ENCODE assay signal across 14 cellular contexts in genomic region chr9:26210338-26210851, GRCh38.
A peak's percentile ranks its signal among the peaks of the same experiment; 100 is the strongest.
DNase-seq lines count a peak whose midpoint lies in the region; ATAC-seq and TF ChIP-seq lines count a peak whose summit lies in the region.
"Had no signal": no experiment of that assay in that cellular context is flagged by ENCODE, and none has a peak within 500 bp of the region (broad histone marks: within the 10 kb centered on the region; RNA-seq: fewer than 3 reads in every experiment).

No MANE protein-coding gene starts in this region.

- no peaks in the 10 kb centered on the region for H3K36me3 Mint-ChIP-seq in endothelial cell (ENCODE audit: low read depth, unreplicated experiment)
- H3K36me3 Mint-ChIP-seq: IgD-negative memory B cell had no signal

- no peaks in the 10 kb centered on the region for H3K9me3 Mint-ChIP-seq in endothelial cell (ENCODE audit: unreplicated experiment)

- H3K4me3 Mint-ChIP-seq in endothelial cell (ENCODE audit: unreplicated experiment), result no peak overlapping the region
- H3K4me3 Mint-ChIP-seq: activated T-cell treated with anti-CD3 and anti-CD28 coated beads, Interleukin-2, amount 50 U/mL, for 72 hours; IgD-negative memory B cell had no signal

- H3K27ac ChIP-seq in caudate nucleus (ENCODE audit: low read depth, low read length), result peak overlapping the region; percentile 48
- H3K27ac ChIP-seq: BLaER1 treated with 17β-estradiol and CSF1 and Interleukin-3, amounts not matched to agents 10 nM and 100 nM; pancreas; testis; VCaP had no signal

- H3K27ac Mint-ChIP-seq in endothelial cell (ENCODE audit: unreplicated experiment), result no peak overlapping the region
- H3K27ac Mint-ChIP-seq: activated T-cell treated with anti-CD3 and anti-CD28 coated beads, Interleukin-2, amount 50 U/mL, for 72 hours; IgD-negative memory B cell had no signal

- no peaks in the 10 kb centered on the region for H3K4me1 Mint-ChIP-seq in endothelial cell (ENCODE audit: unreplicated experiment)

- no peak for ATAC-seq in GM18870 (IDR thresholded peaks at IDR 0.05; ENCODE audit: unreplicated experiment)
- ATAC-seq: activated T-cell treated with anti-CD3 and anti-CD28 coated beads, Interleukin-2, amount 50 U/mL, for 72 hours had no signal

- DNase-seq in C1 segment of cervical spinal cord (lab: John Stamatoyannopoulos, UW) (peak in 9 of 14 donors; percentile 5 to 52 (median 20)), M059J (ENCODE audit: low read depth) (peak; percentile 26), caudate nucleus (lab: John Stamatoyannopoulos, UW) (peak in 29 of 61 donors; percentile 4 to 73 (median 29)), occipital lobe (lab: John Stamatoyannopoulos, UW) (peak; percentile 46), endothelial cell (ENCODE audit: low spot score) (no peak), NCI-H524 (lab: John Stamatoyannopoulos, UW) (no peak)
- no peak for DNase-seq in activated CD4-positive, alpha-beta T cell treated with anti-CD3 and anti-CD28 coated beads, Interleukin-2, amount 50 U/mL, for 1 hour
- DNase-seq: activated T-cell treated with anti-CD3 and anti-CD28 coated beads, Interleukin-2, amount 50 U/mL, for 72 hours; pancreas; testis had no signal

- peaks cover 4% of the 10 kb centered on the region for H3K27me3 Mint-ChIP-seq in endothelial cell (ENCODE audit: unreplicated experiment)
- H3K27me3 Mint-ChIP-seq: IgD-negative memory B cell had no signal

- TF ChIP-seq CTCF in endothelial cell (IDR thresholded peaks at IDR 0.05; ENCODE audit: unreplicated experiment), result no peak

Comparison
In these comparisons a context has a peak if more than half of its experiments do, and no peak if none do; other contexts are left out.
1. DNase-seq: peak in C1 segment of cervical spinal cord (9 of 14), M059J (single experiment) and occipital lobe (single experiment); none in activated CD4-positive, alpha-beta T cell treated with anti-CD3 and anti-CD28 coated beads, Interleukin-2, amount 50 U/mL, for 1 hour (single experiment), endothelial cell (single experiment) and NCI-H524 (0 of 2).